ENCODE assay signal across 8 cellular contexts in the genomic region with DNA sequence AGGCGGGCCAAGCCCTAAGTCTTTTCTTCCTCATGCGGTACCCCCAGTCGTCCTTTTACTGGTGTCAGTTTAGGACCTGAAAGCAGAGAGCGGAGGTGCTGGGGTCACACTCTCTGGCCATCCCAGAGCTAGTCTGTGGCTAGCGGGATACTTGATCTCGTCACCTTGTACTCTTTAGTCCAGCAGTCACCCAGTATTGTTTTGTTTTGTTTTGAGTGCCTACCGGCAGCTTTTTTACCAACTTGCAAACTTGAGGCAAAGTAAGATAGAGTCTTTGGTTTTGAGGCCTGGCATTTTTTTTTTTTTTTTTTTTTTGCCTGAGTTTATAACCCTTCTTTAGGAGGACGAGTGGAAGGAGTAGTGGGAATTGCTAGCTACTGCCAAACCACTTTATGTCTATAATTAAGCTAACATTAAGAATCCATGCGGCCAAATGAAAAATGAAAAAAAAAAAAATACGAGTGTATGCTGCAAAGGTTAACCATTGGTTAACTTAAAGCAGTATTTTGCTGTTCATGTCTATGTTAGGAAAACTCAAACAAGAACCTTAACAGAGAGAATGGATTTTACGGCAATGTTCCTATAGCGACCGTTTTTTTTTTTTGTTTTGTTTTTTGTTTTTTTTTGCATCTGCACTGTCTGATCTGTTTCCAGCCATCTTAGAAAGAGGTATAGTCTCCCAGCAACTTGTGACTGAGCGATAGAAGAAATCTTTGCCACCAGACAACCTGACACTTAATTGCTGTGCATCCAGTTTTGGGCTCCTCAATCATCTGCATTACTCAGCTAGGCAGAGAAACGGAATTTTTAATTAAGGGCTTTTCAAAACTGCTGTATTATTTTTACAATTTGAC. TPM values are rescaled to one million over a fixed set of nuclear protein-coding genes. Genes with fewer than 3 reads are reported as not detected.
DNase-seq lines count a peak whose midpoint lies in the region; ATAC-seq and TF ChIP-seq lines count a peak whose summit lies in the region.

No MANE protein-coding gene starts in this region.

- peak; percentile 4 for ATAC-seq in Right ventricle myocardium superior (ENCODE audit: poor library complexity)
- ATAC-seq in HG03354 (IDR thresholded peaks at IDR 0.05; ENCODE audit: poor library complexity, severe bottlenecking, unreplicated experiment), result peak; percentile 9
- peak; percentile 0 for ATAC-seq in activated B cell treated with CpG ODN at 0.5 μM for 24 hours (ENCODE audit: low read depth)
- ATAC-seq in heart left ventricle, result peak in 1 of 4 donors; percentile 18
- ATAC-seq in HG03039 (IDR thresholded peaks at IDR 0.05; ENCODE audit: unreplicated experiment), result no peak

- peak overlapping the region; percentile 99 for H3K4me3 Mint-ChIP-seq in activated B cell treated with CpG ODN at 0.5 μM for 24 hours

- H3K36me3 ChIP-seq in heart left ventricle, result peaks cover 0 to 6% (median 0%) of the 10 kb centered on the region in 9 donors

- CTCF ChIA-PET in activated B cell treated with CpG ODN at 0.5 μM for 24 hours (lab: Charles Lee), result interaction anchor here (0.6 to 2.0 kb wide), 19 partner anchors 9 to 915 kb away, joined by 3 to 16 read pairs (median 4); a partner anchor contains a TSS

- H3K27ac Mint-ChIP-seq in activated B cell treated with CpG ODN at 0.5 μM for 24 hours, result peak overlapping the region; percentile 99

- H3K27me3 ChIP-seq in heart left ventricle, result no peaks in the 10 kb centered on the region

- peaks cover 8 to 75% (median 51%) of the 10 kb centered on the region in 12 donors for H3K4me1 ChIP-seq in heart left ventricle

- no peak for TF ChIP-seq POLR2A in heart left ventricle (IDR thresholded peaks at IDR 0.05)

- peak overlapping the region; percentile 86 to 99 (median 98) for H3K27ac ChIP-seq in heart left ventricle

- no peaks in the 10 kb centered on the region for H3K27me3 Mint-ChIP-seq in activated B cell treated with CpG ODN at 0.5 μM for 24 hours

- POLR2A ChIA-PET in activated B cell treated with CpG ODN at 0.5 μM for 24 hours (lab: Charles Lee), result interaction anchor here (0.5 to 2.2 kb wide), 19 partner anchors 22 to 1541 kb away, joined by 3 to 24 read pairs (median 5); a partner anchor contains a TSS

- H3K9me3 ChIP-seq in heart left ventricle, result no peaks in the 10 kb centered on the region

- H3K4me3 ChIP-seq in heart left ventricle, result peak overlapping the region; percentile 55 to 94 (median 86)
- peak overlapping the region; percentile 75 for H3K4me3 ChIP-seq in skeletal muscle cell (ENCODE audit: low read depth, low read length)

- H3K36me3 Mint-ChIP-seq in activated B cell treated with CpG ODN at 0.5 μM for 24 hours (ENCODE audit: low read depth), result peaks cover 34% of the 10 kb centered on the region

- intact Hi-C loops in Right ventricle myocardium superior (cut with DNase I), result no loop called here
- intact Hi-C loops in cardiac septum (cut with DNase I), result no loop called here
- intact Hi-C loops in activated B cell treated with CpG ODN at 0.5 μM for 24 hours (cut with micrococcal nuclease), result loop anchor here (1.0 to 10.0 kb wide), 9 partner anchors 14 to 1027 kb away; a partner anchor contains a TSS
- intact Hi-C loops in heart left ventricle (cut with DNase I), result loop anchor here in 2 of 10 donors (5.0 to 10.0 kb wide), 2 partner anchors 113 to 115 kb away; a partner anchor contains a TSS

- 2 to 6% (median 3%) methylated on average over 12 to 15 of the region's 15 CpGs for WGBS in heart left ventricle, 4 donors

- peaks cover 73% of the 10 kb centered on the region for H3K4me1 Mint-ChIP-seq in activated B cell treated with CpG ODN at 0.5 μM for 24 hours

- H3K9me3 Mint-ChIP-seq in activated B cell treated with CpG ODN at 0.5 μM for 24 hours, result no peaks in the 10 kb centered on the region

- DNase-seq in Right ventricle myocardium superior (no peak), cardiac septum (ENCODE audit: low spot score) (no peak), activated B cell treated with CpG ODN at 0.5 μM for 24 hours (no peak), heart left ventricle (no peak), skeletal muscle cell (ENCODE audit: low read depth) (no peak), amniotic stem cell (lab: John Stamatoyannopoulos, UW) (no peak)

- TF ChIP-seq CTCF in activated B cell treated with CpG ODN at 0.5 μM for 24 hours (IDR thresholded peaks at IDR 0.05) (no peak), heart left ventricle (IDR thresholded peaks at IDR 0.05) (peak in 1 of 12 donors; percentile 3)

RNA-seq across cellular contexts. Expression of a gene that starts 56.8 kb away (rescaled TPM):
- not detected for total RNA-seq in Right ventricle myocardium superior
- not detected for total RNA-seq in cardiac septum
- not detected in 2 replicates for total RNA-seq in activated B cell treated with CpG ODN at 0.5 μM for 24 hours
- total RNA-seq in heart left ventricle, result not detected
- not detected for polyA plus RNA-seq in heart left ventricle
